Comparison of ENCODE assay signal across 1 cellular context in genomic region chr12:120690978-120691377, GRCh38.
TF ChIP-seq lines count a peak whose summit lies in the region.

No MANE protein-coding gene starts in this region.

TF ChIP-seq in WTC11, 78 proteins besides CTCF, POLR2A, EP300 and RAD21:
- TF ChIP-seq RORB (CRISPR knock-in tag; IDR thresholded peaks at IDR 0.05) (no peak), OVOL2 (CRISPR knock-in tag; IDR thresholded peaks at IDR 0.05; ENCODE audit: borderline replicate concordance) (no peak), ZNF121 (CRISPR knock-in tag; IDR thresholded peaks at IDR 0.05) (no peak), ZMAT4 (CRISPR knock-in tag; IDR thresholded peaks at IDR 0.05) (no peak), ZNF671 (CRISPR knock-in tag; IDR thresholded peaks at IDR 0.05) (no peak), ERG (CRISPR knock-in tag; IDR thresholded peaks at IDR 0.05) (no peak), USF2 (CRISPR knock-in tag; IDR thresholded peaks at IDR 0.05) (no peak), E2F1 (CRISPR knock-in tag; IDR thresholded peaks at IDR 0.05) (no peak), FOXJ3 (CRISPR knock-in tag; IDR thresholded peaks at IDR 0.05; ENCODE audit: borderline replicate concordance) (no peak), RELA (CRISPR knock-in tag; IDR thresholded peaks at IDR 0.05; ENCODE audit: borderline replicate concordance) (no peak), GTF2I (CRISPR knock-in tag; conservative IDR thresholded peaks at IDR 0.05) (no peak), E2F4 (CRISPR knock-in tag; IDR thresholded peaks at IDR 0.05; ENCODE audit: borderline replicate concordance, low read depth) (no peak), FOXK1 (CRISPR knock-in tag; IDR thresholded peaks at IDR 0.05) (no peak), ATF6 (CRISPR knock-in tag; IDR thresholded peaks at IDR 0.05) (no peak)
